ENCODE assay signal across 27 cellular contexts in genomic region chr17:13827118-13827517, GRCh38.
"Had no signal": no experiment of that assay in that cellular context is flagged by ENCODE, and none has a peak within 500 bp of the region (broad histone marks: within the 10 kb centered on the region; RNA-seq: fewer than 3 reads in every experiment).

No MANE protein-coding gene starts in this region.

- H3K27me3 Mint-ChIP-seq: activated B cell treated with CpG ODN at 0.5 μM for 24 hours; activated CD4-positive, alpha-beta memory T cell treated with anti-CD3 and anti-CD28 coated beads for 36 hours; activated CD4-positive, alpha-beta T cell treated with anti-CD3 and anti-CD28 coated beads, Interleukin-2, amount 10 ng/mL, durations not matched to agents 7 days and 5 days; activated CD8-positive, alpha-beta T cell treated with anti-CD3 and anti-CD28 coated beads for 36 hours; activated naive CD8-positive, alpha-beta T cell; activated naive CD8-positive, alpha-beta T cell treated with anti-CD3 and anti-CD28 coated beads, Interleukin-2, amount 10 ng/mL, durations not matched to agents 7 days and 5 days; activated naive CD8-positive, alpha-beta T cell treated with anti-CD3 and anti-CD28 coated beads, Interleukin-2, amount 50 U/mL, for 24 hours; brain; central memory CD8-positive, alpha-beta T cell had no signal

- H3K9me3 Mint-ChIP-seq: activated T-helper 2 cell treated with anti-CD3 and anti-CD28 coated beads, Interferon-gamma antibody, Interleukin-2, Interleukin-4, amounts not matched to agents 10 μg/mL and 5 μg/mL and 100 μg/mL, durations not matched to agents 14 hours and 24 hours and 36 hours; central memory CD8-positive, alpha-beta T cell had no signal

- DNase-seq: activated B cell treated with CpG ODN at 0.5 μM for 24 hours; activated CD4-positive, alpha-beta memory T cell treated with anti-CD3 and anti-CD28 coated beads for 36 hours; activated CD4-positive, alpha-beta T cell treated with anti-CD3 and anti-CD28 coated beads for 48 hours; activated CD4-positive, alpha-beta T cell treated with anti-CD3 and anti-CD28 coated beads, Interleukin-2, amount 10 ng/mL, durations not matched to agents 7 days and 5 days; activated CD4-positive, CD25-positive, alpha-beta regulatory T cell treated with anti-CD3 and anti-CD28 coated beads, Interleukin-2, amount 50 U/mL, for 72 hours; activated CD8-positive, alpha-beta memory T cell treated with anti-CD3 and anti-CD28 coated beads, Interleukin-2, amount 50 U/mL, for 4 hours; activated CD8-positive, alpha-beta T cell treated with anti-CD3 and anti-CD28 coated beads for 36 hours; activated effector memory CD4-positive, alpha-beta T cell treated with Interleukin-2 at 50 U/mL for 16 hours; activated gamma-delta T cell; activated naive CD4-positive, alpha-beta T cell treated with anti-CD3 and anti-CD28 coated beads for 36 hours; activated naive CD4-positive, alpha-beta T cell treated with anti-CD3 and anti-CD28 coated beads, Interleukin-2, amount 50 U/mL, for 16 hours; activated naive CD8-positive, alpha-beta T cell treated with anti-CD3 and anti-CD28 coated beads, Interleukin-2, amount 10 ng/mL, durations not matched to agents 7 days and 5 days; activated naive CD8-positive, alpha-beta T cell treated with anti-CD3 and anti-CD28 coated beads, Interleukin-2, amount 50 U/mL, for 24 hours; activated T-cell treated with anti-CD3 and anti-CD28 coated beads, Interleukin-2, amount 50 U/mL, for 48 hours; amygdala; anterior cingulate cortex; caudate nucleus; cerebellar nuclear complex; SW 1271; T-helper 9 cell had no signal

- H3K4me3 Mint-ChIP-seq: activated B cell treated with CpG ODN at 0.5 μM for 24 hours; activated CD4-positive, alpha-beta memory T cell treated with anti-CD3 and anti-CD28 coated beads for 36 hours; activated CD4-positive, alpha-beta T cell treated with anti-CD3 and anti-CD28 coated beads, Interleukin-2, amount 10 ng/mL, durations not matched to agents 7 days and 5 days; activated CD8-positive, alpha-beta T cell treated with anti-CD3 and anti-CD28 coated beads for 36 hours; activated naive CD4-positive, alpha-beta T cell treated with anti-CD3 and anti-CD28 coated beads for 36 hours; activated naive CD8-positive, alpha-beta T cell; activated naive CD8-positive, alpha-beta T cell treated with anti-CD3 and anti-CD28 coated beads, Interleukin-2, amount 10 ng/mL, durations not matched to agents 7 days and 5 days; activated naive CD8-positive, alpha-beta T cell treated with anti-CD3 and anti-CD28 coated beads, Interleukin-2, amount 50 U/mL, for 24 hours; activated T-helper 1 cell treated with anti-CD3 and anti-CD28 coated beads, Interleukin-12 subunit alpha, Interleukin-12 subunit beta, Interleukin-2, Interleukin-4 antibody, amounts not matched to agents 30 ng/mL and 10 ng/mL and 1 ng/mL, durations not matched to agents 14 hours and 24 hours and 36 hours; brain; central memory CD8-positive, alpha-beta T cell; T-helper 1 cell treated with Interleukin-12 subunit alpha and Interleukin-12 subunit beta and Interleukin-4 antibody, amounts not matched to agents 30 μg/mL and 1 μg/mL, for 36 hours; T-helper 2 cell treated with Interferon-gamma antibody and Interleukin-4, amounts not matched to agents 5 μg/mL and 100 μg/mL, for 36 hours had no signal

- ATAC-seq: activated CD8-positive, alpha-beta T cell treated with anti-CD3 and anti-CD28 coated beads for 36 hours; activated naive CD8-positive, alpha-beta T cell treated with anti-CD3 and anti-CD28 coated beads, Interleukin-2, amount 50 U/mL, for 24 hours had no signal

- H3K4me1 Mint-ChIP-seq: activated B cell treated with CpG ODN at 0.5 μM for 24 hours; activated naive CD8-positive, alpha-beta T cell treated with anti-CD3 and anti-CD28 coated beads, Interleukin-2, amount 50 U/mL, for 24 hours; brain; central memory CD8-positive, alpha-beta T cell had no signal

- H3K27ac Mint-ChIP-seq: activated B cell treated with CpG ODN at 0.5 μM for 24 hours; activated CD4-positive, alpha-beta memory T cell treated with anti-CD3 and anti-CD28 coated beads for 36 hours; activated CD4-positive, alpha-beta T cell treated with anti-CD3 and anti-CD28 coated beads, Interleukin-2, amount 10 ng/mL, durations not matched to agents 7 days and 5 days; activated CD8-positive, alpha-beta T cell treated with anti-CD3 and anti-CD28 coated beads for 36 hours; activated naive CD4-positive, alpha-beta T cell treated with anti-CD3 and anti-CD28 coated beads for 36 hours; activated naive CD8-positive, alpha-beta T cell; activated naive CD8-positive, alpha-beta T cell treated with anti-CD3 and anti-CD28 coated beads, Interleukin-2, amount 10 ng/mL, durations not matched to agents 7 days and 5 days; activated naive CD8-positive, alpha-beta T cell treated with anti-CD3 and anti-CD28 coated beads, Interleukin-2, amount 50 U/mL, for 24 hours; activated T-helper 1 cell treated with anti-CD3 and anti-CD28 coated beads, Interleukin-12 subunit alpha, Interleukin-12 subunit beta, Interleukin-2, Interleukin-4 antibody, amounts not matched to agents 30 ng/mL and 10 ng/mL and 1 ng/mL, durations not matched to agents 14 hours and 24 hours and 36 hours; activated T-helper 2 cell treated with anti-CD3 and anti-CD28 coated beads, Interferon-gamma antibody, Interleukin-2, Interleukin-4, amounts not matched to agents 10 μg/mL and 5 μg/mL and 100 μg/mL, durations not matched to agents 14 hours and 24 hours and 36 hours; brain; T-helper 1 cell treated with Interleukin-12 subunit alpha and Interleukin-12 subunit beta and Interleukin-4 antibody, amounts not matched to agents 30 μg/mL and 1 μg/mL, for 36 hours; T-helper 2 cell treated with Interferon-gamma antibody and Interleukin-4, amounts not matched to agents 5 μg/mL and 100 μg/mL, for 36 hours had no signal

- H3K36me3 Mint-ChIP-seq: activated naive CD8-positive, alpha-beta T cell treated with anti-CD3 and anti-CD28 coated beads, Interleukin-2, amount 10 ng/mL, durations not matched to agents 7 days and 5 days; brain had no signal
